Comparison of ENCODE assay signal across 8 cellular contexts in the genomic region with DNA sequence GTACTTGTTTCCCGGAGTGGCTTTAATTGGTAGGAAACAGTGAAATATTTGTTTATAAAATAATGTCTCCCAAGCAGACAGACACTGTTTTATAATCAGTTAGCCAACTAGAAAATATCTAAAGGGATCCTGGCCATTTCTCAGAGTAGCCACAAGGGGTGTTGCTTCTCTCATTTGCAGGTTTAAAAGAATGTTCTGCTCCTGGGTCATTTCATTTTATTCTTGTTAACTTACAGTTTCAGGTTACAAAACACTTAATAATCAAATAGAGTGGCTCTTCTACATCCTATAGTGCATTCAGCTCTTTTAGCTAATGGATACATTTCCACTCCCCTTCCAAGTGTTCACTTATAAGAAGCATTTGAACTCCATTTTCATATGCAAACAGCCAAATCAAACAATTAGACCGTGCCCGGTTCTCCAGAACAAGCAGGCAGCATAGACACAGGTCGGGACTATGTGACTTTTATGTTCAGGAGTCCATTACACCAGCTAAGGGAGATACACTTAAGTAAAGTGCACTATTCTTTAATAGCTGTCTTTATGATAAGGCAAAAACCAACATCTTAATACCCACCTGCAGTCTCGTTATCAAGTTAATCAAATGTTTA.
DNase-seq lines count a peak whose midpoint lies in the region; ATAC-seq, FAIRE-seq and TF ChIP-seq lines count a peak whose summit lies in the region.

No MANE protein-coding gene starts in this region.

- H3K4me1 Mint-ChIP-seq in HFFc6 (ENCODE audit: low read depth): peaks cover 3% of the 10 kb centered on the region; the same call in 1 of the 2 replicates

- POLR2A ChIA-PET in RWPE1 (lab: Yijun Ruan, JAX; ENCODE audit: low non-redundant PET): no interaction called here

- H3K27me3 Mint-ChIP-seq in HFFc6 (ENCODE audit: insufficient read depth): peaks cover 4% of the 10 kb centered on the region; the same call in 1 of the 2 replicates

- peak; percentile 65 for TF ChIP-seq CTCF in HFFc6 (IDR thresholded peaks at IDR 0.05)
- peak; percentile 51 for TF ChIP-seq CTCF in RWPE1 (conservative IDR thresholded peaks at IDR 0.05; ENCODE audit: low read depth)

- CTCF ChIA-PET in RWPE1 (lab: Yijun Ruan, JAX): interaction anchor here (0.5 kb wide), 1 partner anchor 434 kb away, joined by 8 read pairs; no protein-coding TSS in a partner anchor

- H3K9me3 Mint-ChIP-seq in HFFc6: peaks cover 5% of the 10 kb centered on the region; the same call in 1 of the 2 replicates
- H3K9me3 Mint-ChIP-seq in activated naive CD4-positive, alpha-beta T cell treated with anti-CD3 and anti-CD28 coated beads, Interleukin-2, amount 50 U/mL, for 72 hours: no peaks in the 10 kb centered on the region

- H3K27ac Mint-ChIP-seq in HFFc6: no peak overlapping the region
- no peak overlapping the region for H3K27ac Mint-ChIP-seq in activated naive CD4-positive, alpha-beta T cell treated with anti-CD3 and anti-CD28 coated beads, Interleukin-2, amount 50 U/mL, for 72 hours

- no peak overlapping the region for H3K27ac ChIP-seq in RWPE1

- H3K36me3 Mint-ChIP-seq in HFFc6 (ENCODE audit: low read depth): no peaks in the 10 kb centered on the region; the same call in 1 of the 2 replicates
- H3K36me3 Mint-ChIP-seq in activated naive CD4-positive, alpha-beta T cell treated with anti-CD3 and anti-CD28 coated beads, Interleukin-2, amount 50 U/mL, for 72 hours: peaks cover 0 to 5% of the 10 kb centered on the region in 2 donors

- no peak for ATAC-seq in activated naive CD4-positive, alpha-beta T cell treated with anti-CD3 and anti-CD28 coated beads, Interleukin-2, amount 50 U/mL, for 72 hours

- DNase-seq in AG08396 (ENCODE audit: low spot score) (peak; percentile 50), HFFc6 (peak; percentile 12), RWPE1 (ENCODE audit: low spot score) (peak; percentile 32), iPS-NIHi11 (ENCODE audit: low spot score) (peak; percentile 37), H54 (ENCODE audit: insufficient read length, low spot score) (no peak), EL (no peak), GDM1 (lab: John Stamatoyannopoulos, UW) (no peak)
- DNase-seq in activated naive CD4-positive, alpha-beta T cell treated with anti-CD3 and anti-CD28 coated beads, Interleukin-2, amount 50 U/mL, for 72 hours (ENCODE audit: low spot score in 2 of 2): no peak

- TF ChIP-seq POLR2A in H54 (IDR thresholded peaks at IDR 0.05; ENCODE audit: low read depth, low read length): no peak

- no peak for FAIRE-seq in H54 (lab: Jason Lieb, UNC)

- H3K4me3 Mint-ChIP-seq in HFFc6: no peak overlapping the region

Comparison
In these comparisons a context has a peak if more than half of its experiments do, and no peak if none do; other contexts are left out.
1. DNase-seq: peak in AG08396 (single experiment), HFFc6 (single experiment), RWPE1 (single experiment) and iPS-NIHi11 (single experiment); none in H54 (single experiment), EL (single experiment), GDM1 (single experiment) and activated naive CD4-positive, alpha-beta T cell treated with anti-CD3 and anti-CD28 coated beads, Interleukin-2, amount 50 U/mL, for 72 hours (0 of 2).